In genomic region chr16:58732545-58733247, GRCh38 we compare ENCODE assay signal across 8 cellular contexts. TPM values are rescaled to one million over a fixed set of nuclear protein-coding genes. Genes with fewer than 3 reads are reported as not detected.
DNase-seq lines count a peak whose midpoint lies in the region; ATAC-seq and TF ChIP-seq lines count a peak whose summit lies in the region.

No MANE protein-coding gene starts in this region.

- DNase-seq in GM10248 (ENCODE audit: extremely low spot score) (peak; percentile 52), M059J (ENCODE audit: low read depth) (peak; percentile 72), myocyte (ENCODE audit: low read depth) (peak; percentile 5), SHP77 (lab: John Stamatoyannopoulos, UW) (no peak), SW 1271 (lab: John Stamatoyannopoulos, UW) (no peak), NCI-H128 (lab: John Stamatoyannopoulos, UW; ENCODE audit: unreplicated experiment) (no peak)
- DNase-seq in central memory CD8-positive, alpha-beta T cell (ENCODE audit: low spot score in 2 of 2): no peak

- peak; percentile 35 for ATAC-seq in GM21737 (IDR thresholded peaks at IDR 0.05; ENCODE audit: unreplicated experiment)
- no peak for ATAC-seq in central memory CD8-positive, alpha-beta T cell (replicated peaks; ENCODE audit: extremely low read depth, poor library complexity, severe bottlenecking)

- peaks cover 2% of the 10 kb centered on the region for H3K36me3 Mint-ChIP-seq in central memory CD8-positive, alpha-beta T cell (ENCODE audit: insufficient read depth)

- H3K9me3 Mint-ChIP-seq in central memory CD8-positive, alpha-beta T cell: no peaks in the 10 kb centered on the region

- H3K27me3 Mint-ChIP-seq in central memory CD8-positive, alpha-beta T cell: no peaks in the 10 kb centered on the region

- peak overlapping the region; percentile 97 for H3K4me3 Mint-ChIP-seq in central memory CD8-positive, alpha-beta T cell

- no peak for TF ChIP-seq CTCF in GM10248 (IDR thresholded peaks at IDR 0.05; ENCODE audit: control extremely low read depth, extremely low read depth, low read depth, missing control alignments)

- POLR2A ChIA-PET in GM10248 (lab: Yijun Ruan, JAX): no interaction called here

- peaks cover 46% of the 10 kb centered on the region for H3K4me1 Mint-ChIP-seq in central memory CD8-positive, alpha-beta T cell

- CTCF ChIA-PET in GM10248 (lab: Yijun Ruan, JAX): interaction anchor here (1.1 to 2.7 kb wide), 5 partner anchors 12 to 53 kb away, joined by 3 to 15 read pairs (median 8); no protein-coding TSS in a partner anchor

- H3K27ac Mint-ChIP-seq in central memory CD8-positive, alpha-beta T cell (ENCODE audit: low read depth): peak overlapping the region; percentile 92

RNA-seq across cellular contexts. Expression of gene GOT2, which starts 1.4 kb away (rescaled TPM):
- 111 and 136 TPM in 2 replicates for total RNA-seq in M059J (2014; rRNA removed; shearing (Covaris generic))
- 45.9 and 49.0 TPM in 2 replicates for total RNA-seq in myocyte
- 54.5 TPM for polyA plus RNA-seq in myocyte (2012)

RNA-seq across cellular contexts. Expression of gene SLC38A7, which starts 48.1 kb away (rescaled TPM):
- total RNA-seq in M059J (2014; rRNA removed; shearing (Covaris generic)): 12.9 and 14.8 TPM in 2 replicates
- total RNA-seq in myocyte: 19.5 and 20.3 TPM in 2 replicates
- 31.0 TPM for polyA plus RNA-seq in myocyte (2012)

Comparison
In these comparisons a context has a peak if more than half of its experiments do, and no peak if none do; other contexts are left out.
1. DNase-seq: peak in GM10248 (single experiment), M059J (single experiment) and myocyte (single experiment); none in central memory CD8-positive, alpha-beta T cell (0 of 2), SHP77 (0 of 2), SW 1271 (0 of 2) and NCI-H128 (single experiment).